In the genomic region with DNA sequence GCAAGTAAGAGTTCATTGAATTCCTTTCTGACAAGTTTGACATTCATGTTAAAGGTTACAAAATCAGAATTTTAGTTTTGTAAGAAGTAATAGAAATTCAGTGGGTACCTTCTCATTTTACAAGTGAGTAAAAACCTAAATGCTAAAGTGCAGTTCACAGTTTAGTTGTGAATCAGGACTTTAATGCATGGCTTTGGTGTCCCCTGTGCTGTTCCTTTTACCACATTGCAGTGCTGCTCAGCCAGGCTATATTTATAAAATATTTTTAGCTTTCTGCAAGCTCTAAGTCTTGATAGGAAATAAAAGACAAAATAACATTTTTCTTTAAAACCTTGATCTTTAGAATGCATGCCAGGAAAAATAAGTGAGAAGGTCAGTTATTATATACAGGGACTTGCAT, we compare ENCODE assay signal across 16 cellular contexts.
"Had no signal": no experiment of that assay in that cellular context is flagged by ENCODE, and none has a peak within 500 bp of the region (broad histone marks: within the 10 kb centered on the region; RNA-seq: fewer than 3 reads in every experiment).

No MANE protein-coding gene starts in this region.

- H3K36me3 ChIP-seq: adrenal gland, esophagus muscularis mucosa, stomach, upper lobe of right lung had no signal

- H3K27ac ChIP-seq: esophagus muscularis mucosa, skin epidermis, stomach, testis, upper lobe of right lung, VCaP had no signal

- H3K36me3 Mint-ChIP-seq: activated naive CD4-positive, alpha-beta T cell treated with anti-CD3 and anti-CD28 coated beads, Interleukin-2, amount 10 ng/mL, durations not matched to agents 7 days and 5 days had no signal

- H3K4me3 ChIP-seq: esophagus muscularis mucosa, lung, skin epidermis, stomach, testis, upper lobe of right lung had no signal

- H3K9me3 ChIP-seq: adrenal gland, esophagus muscularis mucosa, stomach, testis, upper lobe of right lung had no signal

- H3K9me3 Mint-ChIP-seq: activated naive CD4-positive, alpha-beta T cell treated with anti-CD3 and anti-CD28 coated beads, Interleukin-2, amount 10 ng/mL, durations not matched to agents 7 days and 5 days had no signal

- H3K27me3 Mint-ChIP-seq: activated naive CD4-positive, alpha-beta T cell treated with anti-CD3 and anti-CD28 coated beads, Interleukin-2, amount 10 ng/mL, durations not matched to agents 7 days and 5 days had no signal

- H3K4me3 Mint-ChIP-seq: activated naive CD4-positive, alpha-beta T cell treated with anti-CD3 and anti-CD28 coated beads, Interleukin-2, amount 10 ng/mL, durations not matched to agents 7 days and 5 days had no signal

- H3K27me3 ChIP-seq: adrenal gland, esophagus muscularis mucosa, stomach, testis, upper lobe of right lung had no signal

- DNase-seq: activated CD4-positive, alpha-beta T cell treated with anti-CD3 and anti-CD28 coated beads, Interleukin-2, amount 50 U/mL, for 4 hours; activated CD4-positive, CD25-positive, alpha-beta regulatory T cell treated with anti-CD3 and anti-CD28 coated beads, Interleukin-2, amount 50 U/mL, for 72 hours; activated naive CD4-positive, alpha-beta T cell treated with anti-CD3 and anti-CD28 coated beads, Interleukin-2, amount 10 ng/mL, durations not matched to agents 7 days and 5 days; adrenal gland; dermis blood vessel endothelial cell; effector memory CD4-positive, alpha-beta T cell; midbrain; stomach; SW 1271; T-helper 2 cell; testis; upper lobe of right lung had no signal

- ATAC-seq: upper lobe of right lung had no signal

- H3K4me1 ChIP-seq: testis had no signal

- H3K27ac Mint-ChIP-seq: activated naive CD4-positive, alpha-beta T cell treated with anti-CD3 and anti-CD28 coated beads, Interleukin-2, amount 10 ng/mL, durations not matched to agents 7 days and 5 days had no signal
